9 cellular contexts compared by ENCODE assay signal in the genomic region with DNA sequence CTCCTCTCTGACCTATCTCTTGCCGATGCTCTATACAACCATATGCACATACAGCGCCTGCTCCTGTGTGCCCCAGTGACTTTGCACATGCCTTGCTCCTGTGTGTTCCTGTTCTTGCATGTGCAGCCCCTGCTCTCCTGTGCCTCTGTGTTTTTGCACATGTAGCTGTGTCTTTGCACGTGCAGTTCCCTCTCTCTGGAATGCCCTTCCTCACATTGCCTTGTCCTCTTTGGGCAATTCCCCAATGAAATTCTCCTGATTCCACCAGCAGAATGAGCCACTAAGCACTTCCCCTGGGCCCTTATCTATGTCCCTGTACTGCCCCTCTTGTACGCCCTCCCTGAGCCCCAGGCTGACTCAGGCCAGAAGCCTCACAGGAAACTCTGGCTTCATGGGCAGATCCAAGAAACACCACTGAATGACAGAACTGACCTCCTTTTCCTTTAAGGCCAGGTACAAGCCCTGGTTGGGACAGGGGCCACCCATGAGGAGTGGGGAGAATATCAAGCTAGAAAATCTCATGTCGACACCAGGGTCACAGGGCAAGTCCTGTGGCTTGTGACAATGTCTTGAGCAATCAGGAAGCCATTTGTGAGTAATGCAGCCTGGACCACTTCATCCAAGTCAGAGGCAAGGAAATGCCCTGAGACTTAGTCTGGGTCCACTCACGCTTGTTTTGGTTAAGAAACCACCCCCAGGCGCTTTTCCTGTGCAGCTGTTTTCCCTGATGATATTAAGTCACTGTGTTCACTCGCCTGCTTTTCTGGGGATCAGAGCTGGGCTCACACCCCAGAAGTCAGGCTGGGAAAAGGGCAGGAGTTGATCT. TPM values are rescaled to one million over a fixed set of nuclear protein-coding genes. Genes with fewer than 3 reads are reported as not detected.
DNase-seq lines count a peak whose midpoint lies in the region; ATAC-seq and TF ChIP-seq lines count a peak whose summit lies in the region.
"Had no signal": no experiment of that assay in that cellular context is flagged by ENCODE, and none has a peak within 500 bp of the region (broad histone marks: within the 10 kb centered on the region; RNA-seq: fewer than 3 reads in every experiment).

No MANE protein-coding gene starts in this region.

- POLR2A ChIA-PET in activated CD4-positive, alpha-beta T cell treated with anti-CD3 and anti-CD28 coated beads for 36 hours (lab: Charles Lee) = no interaction called here

- DNase-seq in activated CD8-positive, alpha-beta memory T cell treated with anti-CD3 and anti-CD28 coated beads, Interleukin-2, amount 10 ng/mL, durations not matched to agents 7 days and 5 days = peak; percentile 26
- no peak for DNase-seq in activated CD8-positive, alpha-beta memory T cell treated with anti-CD3 and anti-CD28 coated beads, Interleukin-2, amount 50 U/mL, for 48 hours
- DNase-seq in astrocyte of the hippocampus (ENCODE audit: low read depth, low spot score) (peak; percentile 70), kidney epithelial cell (ENCODE audit: low read depth) (peak; percentile 91), ureter (ENCODE audit: low spot score) (peak; percentile 41)
- no peak for DNase-seq in activated CD4-positive, alpha-beta T cell treated with anti-CD3 and anti-CD28 coated beads for 36 hours

- H3K27me3 Mint-ChIP-seq in activated CD8-positive, alpha-beta memory T cell treated with anti-CD3 and anti-CD28 coated beads, Interleukin-2, amount 10 ng/mL, durations not matched to agents 7 days and 5 days = peaks cover 37% of the 10 kb centered on the region
- peaks cover 36% of the 10 kb centered on the region for H3K27me3 Mint-ChIP-seq in activated CD4-positive, alpha-beta T cell treated with anti-CD3 and anti-CD28 coated beads for 36 hours

- no peaks in the 10 kb centered on the region for H3K9me3 Mint-ChIP-seq in activated CD8-positive, alpha-beta memory T cell treated with anti-CD3 and anti-CD28 coated beads, Interleukin-2, amount 10 ng/mL, durations not matched to agents 7 days and 5 days (ENCODE audit: low read depth)
- H3K9me3 Mint-ChIP-seq in activated CD4-positive, alpha-beta T cell treated with anti-CD3 and anti-CD28 coated beads for 36 hours (ENCODE audit: low read depth) = no peaks in the 10 kb centered on the region
- H3K9me3 Mint-ChIP-seq: GM23338 had no signal

- no peak for TF ChIP-seq CTCF in kidney epithelial cell (IDR thresholded peaks at IDR 0.05; ENCODE audit: insufficient read depth, low read length, poor library complexity, severe bottlenecking)

- intact Hi-C loops in activated CD4-positive, alpha-beta T cell treated with anti-CD3 and anti-CD28 coated beads for 36 hours (cut with DNase I, micrococcal nuclease) = loop anchor here in 1 of 2 experiments (5.0 kb wide), 1 partner anchor 244 kb away; no protein-coding TSS in a partner anchor

- no peak overlapping the region for H3K27ac Mint-ChIP-seq in activated CD8-positive, alpha-beta memory T cell treated with anti-CD3 and anti-CD28 coated beads, Interleukin-2, amount 10 ng/mL, durations not matched to agents 7 days and 5 days
- H3K27ac Mint-ChIP-seq in activated CD4-positive, alpha-beta T cell treated with anti-CD3 and anti-CD28 coated beads for 36 hours = no peak overlapping the region
- H3K27ac Mint-ChIP-seq: GM23338 had no signal

- CTCF ChIA-PET in activated CD8-positive, alpha-beta memory T cell treated with anti-CD3 and anti-CD28 coated beads, Interleukin-2, amount 10 ng/mL, durations not matched to agents 7 days and 5 days (lab: Charles Lee) = interaction anchor here (1.3 to 5.0 kb wide), 3 partner anchors 8 to 52 kb away, joined by 3 to 43 read pairs (median 15); no protein-coding TSS in a partner anchor
- CTCF ChIA-PET in activated CD4-positive, alpha-beta T cell treated with anti-CD3 and anti-CD28 coated beads for 36 hours (lab: Charles Lee) = interaction anchor here (1.0 to 2.8 kb wide), 3 partner anchors 49 to 555 kb away, joined by 3 to 19 read pairs (median 14); no protein-coding TSS in a partner anchor

- H3K4me3 ChIP-seq in kidney epithelial cell (ENCODE audit: low read depth, low read length) = no peak overlapping the region
- H3K4me3 ChIP-seq: GM23338 had no signal

- H3K4me1 Mint-ChIP-seq in activated CD8-positive, alpha-beta memory T cell treated with anti-CD3 and anti-CD28 coated beads, Interleukin-2, amount 10 ng/mL, durations not matched to agents 7 days and 5 days = peaks cover 2% of the 10 kb centered on the region
- H3K4me1 Mint-ChIP-seq in activated CD4-positive, alpha-beta T cell treated with anti-CD3 and anti-CD28 coated beads for 36 hours = peaks cover 6% of the 10 kb centered on the region

- no peaks in the 10 kb centered on the region for H3K36me3 ChIP-seq in kidney epithelial cell (ENCODE audit: control insufficient read depth, insufficient read depth, low read length)

- H3K27me3 ChIP-seq in kidney epithelial cell (ENCODE audit: control insufficient read depth, insufficient read depth, low read length) = no peaks in the 10 kb centered on the region

- no peak overlapping the region for H3K4me3 Mint-ChIP-seq in activated CD8-positive, alpha-beta memory T cell treated with anti-CD3 and anti-CD28 coated beads, Interleukin-2, amount 10 ng/mL, durations not matched to agents 7 days and 5 days
- no peak overlapping the region for H3K4me3 Mint-ChIP-seq in activated CD4-positive, alpha-beta T cell treated with anti-CD3 and anti-CD28 coated beads for 36 hours
- H3K4me3 Mint-ChIP-seq: GM23338 had no signal

- H3K36me3 Mint-ChIP-seq in activated CD8-positive, alpha-beta memory T cell treated with anti-CD3 and anti-CD28 coated beads, Interleukin-2, amount 10 ng/mL, durations not matched to agents 7 days and 5 days = no peaks in the 10 kb centered on the region
- no peaks in the 10 kb centered on the region for H3K36me3 Mint-ChIP-seq in activated CD4-positive, alpha-beta T cell treated with anti-CD3 and anti-CD28 coated beads for 36 hours (ENCODE audit: low read depth)

- ATAC-seq in activated CD8-positive, alpha-beta memory T cell treated with anti-CD3 and anti-CD28 coated beads, Interleukin-2, amount 10 ng/mL, durations not matched to agents 7 days and 5 days = no peak
- no peak for ATAC-seq in activated CD4-positive, alpha-beta T cell treated with anti-CD3 and anti-CD28 coated beads for 36 hours
- ATAC-seq in GM18861 (IDR thresholded peaks at IDR 0.05; ENCODE audit: unreplicated experiment) = no peak
- ATAC-seq in GM18498 (IDR thresholded peaks at IDR 0.05; ENCODE audit: unreplicated experiment) = no peak
- ATAC-seq: GM23338 had no signal

RNA-seq across cellular contexts. Expression of gene ARHGAP22, which starts 1.9 kb away (rescaled TPM):
- not detected for total RNA-seq in activated CD8-positive, alpha-beta memory T cell treated with anti-CD3 and anti-CD28 coated beads, Interleukin-2, amount 10 ng/mL, durations not matched to agents 7 days and 5 days
- 3.4 and 7.0 TPM in 2 replicates for total RNA-seq in kidney epithelial cell
- 4.6 TPM for total RNA-seq in ureter
- total RNA-seq in activated CD4-positive, alpha-beta T cell treated with anti-CD3 and anti-CD28 coated beads for 36 hours = under 1 TPM; 0.27 to 0.47 TPM

Comparison
In these comparisons a context has a peak if more than half of its experiments do, and no peak if none do; other contexts are left out.
1. DNase-seq: peak in activated CD8-positive, alpha-beta memory T cell treated with anti-CD3 and anti-CD28 coated beads, Interleukin-2, amount 10 ng/mL, durations not matched to agents 7 days and 5 days (single experiment), astrocyte of the hippocampus (single experiment), kidney epithelial cell (single experiment) and ureter (single experiment); none in activated CD8-positive, alpha-beta memory T cell treated with anti-CD3 and anti-CD28 coated beads, Interleukin-2, amount 50 U/mL, for 48 hours (single experiment) and activated CD4-positive, alpha-beta T cell treated with anti-CD3 and anti-CD28 coated beads for 36 hours (single experiment).